ENCODE assay signal across 27 cellular contexts in the genomic region with DNA sequence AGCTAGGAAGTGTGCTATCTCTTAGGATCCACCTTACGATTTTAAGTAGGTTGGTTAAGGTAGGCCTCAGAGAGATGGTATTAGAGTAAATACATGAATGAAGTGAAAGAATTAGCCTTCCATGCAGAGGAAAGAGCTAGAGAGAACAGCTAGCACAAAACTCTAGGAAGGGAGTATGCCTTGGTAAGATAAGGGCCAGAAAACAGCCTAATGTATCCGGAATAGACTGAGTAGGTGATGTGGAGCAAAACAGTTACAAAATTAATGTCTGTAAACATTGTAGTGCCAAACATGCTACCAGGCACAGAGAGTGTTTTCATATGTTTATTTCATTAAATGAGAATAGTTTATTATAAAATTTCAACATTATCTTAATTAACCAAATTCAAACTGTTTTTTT.
"Had no signal": no experiment of that assay in that cellular context is flagged by ENCODE, and none has a peak within 500 bp of the region (broad histone marks: within the 10 kb centered on the region; RNA-seq: fewer than 3 reads in every experiment).

No MANE protein-coding gene starts in this region.

- ATAC-seq: effector memory CD8-positive, alpha-beta T cell; esophagus mucosa; gastrocnemius medialis; heart right ventricle; left cardiac atrium; left lung; left ventricle myocardium superior; lower lobe of right lung; mucosa of descending colon had no signal

- FAIRE-seq: endometrium, keratinocyte had no signal

- H3K9me3 Mint-ChIP-seq: endodermal cell, mesothelial cell of epicardium had no signal

- H3K36me3 Mint-ChIP-seq: mesothelial cell of epicardium, naive B cell had no signal

- DNase-seq: colonic mucosa; cortex of kidney; effector CD8-positive, alpha-beta T cell; effector memory CD8-positive, alpha-beta T cell; endodermal cell; erythroblast; esophagus squamous epithelium; foreskin fibroblast; foreskin melanocyte; gastrocnemius medialis; glutamatergic neuron; head of caudate nucleus; heart right ventricle; hippocampal formation; left cardiac atrium; left lung; left ventricle myocardium superior; lower lobe of right lung; mesenchymal stem cell; mucosa of descending colon; naive B cell had no signal

- H3K36me3 ChIP-seq: colonic mucosa, esophagus squamous epithelium, gastrocnemius medialis, heart right ventricle, left lung, lower lobe of right lung had no signal

- H3K27ac ChIP-seq: colonic mucosa, epithelial cell of prostate, esophagus squamous epithelium, gastrocnemius medialis, heart right ventricle, left lung, lower lobe of right lung had no signal

- H3K27me3 Mint-ChIP-seq: dendritic cell treated with granulocyte-macrophage colony-stimulating factor and Interleukin-4, amounts not matched to agents 40 ng/mL and 50 ng/mL, for 4 days; effector memory CD8-positive, alpha-beta T cell; naive B cell had no signal

- H3K27me3 ChIP-seq: colonic mucosa, esophagus squamous epithelium, gastrocnemius medialis, heart right ventricle, left lung had no signal

- H3K4me3 Mint-ChIP-seq: dendritic cell treated with granulocyte-macrophage colony-stimulating factor and Interleukin-4, amounts not matched to agents 40 ng/mL and 50 ng/mL, for 4 days; effector memory CD8-positive, alpha-beta T cell; endodermal cell; mesothelial cell of epicardium; naive B cell had no signal

- H3K4me3 ChIP-seq: colonic mucosa, esophagus squamous epithelium, gastrocnemius medialis, heart right ventricle, left lung, lower lobe of right lung, mucosa of descending colon had no signal

- H3K9me3 ChIP-seq: colonic mucosa, esophagus squamous epithelium, gastrocnemius medialis, heart right ventricle, left lung, lower lobe of right lung, mucosa of descending colon had no signal

- H3K4me1 ChIP-seq: colonic mucosa, esophagus squamous epithelium, gastrocnemius medialis, heart right ventricle, left lung, lower lobe of right lung had no signal

- H3K4me1 Mint-ChIP-seq: mesothelial cell of epicardium, naive B cell had no signal

- H3K27ac Mint-ChIP-seq: dendritic cell treated with granulocyte-macrophage colony-stimulating factor and Interleukin-4, amounts not matched to agents 40 ng/mL and 50 ng/mL, for 4 days; effector memory CD8-positive, alpha-beta T cell; endodermal cell; mesothelial cell of epicardium had no signal
